In the genomic region with DNA sequence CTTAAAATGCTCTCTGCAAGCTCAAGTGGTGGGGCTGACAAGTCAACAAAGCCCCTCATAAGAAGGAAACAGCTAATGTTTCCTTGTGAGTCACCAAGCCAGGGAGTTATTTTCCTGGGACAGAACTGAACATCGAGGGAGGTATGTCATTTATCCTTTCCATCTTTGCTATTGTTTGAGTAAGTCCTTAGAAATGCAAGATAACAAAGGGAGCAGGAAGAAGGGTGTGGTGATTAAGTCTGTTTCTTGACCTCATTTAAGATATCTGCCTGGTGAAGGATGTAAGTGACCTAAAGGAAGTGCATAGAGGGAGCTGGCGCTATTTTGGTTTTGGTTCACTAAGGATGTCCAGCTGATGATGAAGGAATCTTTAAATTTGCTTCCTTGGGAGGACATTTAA, we compare ENCODE assay signal across 17 cellular contexts. TPM values are rescaled to one million over a fixed set of nuclear protein-coding genes. Genes with fewer than 3 reads are reported as not detected.
DNase-seq lines count a peak whose midpoint lies in the region; ATAC-seq and TF ChIP-seq lines count a peak whose summit lies in the region.
"Had no signal": no experiment of that assay in that cellular context is flagged by ENCODE, and none has a peak within 500 bp of the region (broad histone marks: within the 10 kb centered on the region; RNA-seq: fewer than 3 reads in every experiment).

No MANE protein-coding gene starts in this region.

- DNase-seq in SK-N-SH: no peak
- peak; percentile 37 to 67 for DNase-seq in SJSA1 (ENCODE audit: low read depth in 1 of 2, low spot score in 2 of 2)
- DNase-seq in trophoblast cell: peak; percentile 8 to 64
- no peak for DNase-seq in HAP-1 (ENCODE audit: low spot score in 2 of 2)
- DNase-seq in inferior parietal cortex (ENCODE audit: extremely low spot score): no peak
- DNase-seq: activated CD4-positive, alpha-beta T cell treated with anti-CD3 and anti-CD28 coated beads for 1 hour; activated naive CD4-positive, alpha-beta T cell treated with anti-CD3 and anti-CD28 coated beads, Interleukin-2, amount 10 ng/mL, durations not matched to agents 7 days and 5 days; GOT3; NCI-H1048; stimulated activated naive CD4-positive, alpha-beta T cell; T-helper 17 cell had no signal

- no peaks in the 10 kb centered on the region for H3K27me3 ChIP-seq in SK-N-SH (ENCODE audit: insufficient read depth)
- H3K27me3 ChIP-seq in SJSA1 (replicated peaks): no peaks in the 10 kb centered on the region
- H3K27me3 ChIP-seq in trophoblast cell (ENCODE audit: insufficient read depth, low read length): no peaks in the 10 kb centered on the region
- H3K27me3 ChIP-seq in HAP-1 (ENCODE audit: low read depth): no peaks in the 10 kb centered on the region

- no peaks in the 10 kb centered on the region for H3K36me3 ChIP-seq in SK-N-SH (replicated peaks in 1 of 2; ENCODE audit: control insufficient read depth in 1 of 2, insufficient read depth in 2 of 2, low read length in 1 of 2)
- H3K36me3 ChIP-seq in SJSA1: peaks cover 7% of the 10 kb centered on the region
- peaks cover 0 to 2% of the 10 kb centered on the region in 2 experiments for H3K36me3 ChIP-seq in trophoblast cell (ENCODE audit: control insufficient read depth in 1 of 2, insufficient read depth in 2 of 2, low read length in 2 of 2)
- no peaks in the 10 kb centered on the region for H3K36me3 ChIP-seq in HAP-1 (replicated peaks)

- no peaks in the 10 kb centered on the region for H3K9me2 ChIP-seq in SK-N-SH

- POLR2A ChIA-PET in SK-N-SH (lab: Yijun Ruan, JAX): no interaction called here

- peak overlapping the region in 1 of 2 experiments; percentile 24; a peak in 2 of 4 replicates for H3K27ac ChIP-seq in SK-N-SH (ENCODE audit: low read depth in 2 of 2, low read length in 1 of 2)
- H3K27ac ChIP-seq in SJSA1: peak overlapping the region; percentile 79
- no peak overlapping the region for H3K27ac ChIP-seq in trophoblast cell (ENCODE audit: low read depth, low read length)
- H3K27ac ChIP-seq: 22Rv1, C4-2B, parathyroid adenoma had no signal

- no peak overlapping the region for H4K91ac ChIP-seq in trophoblast cell (ENCODE audit: low read depth, low read length)

- no peak overlapping the region for H2BK12ac ChIP-seq in trophoblast cell (ENCODE audit: low read length)

- H2BK5ac ChIP-seq in trophoblast cell (ENCODE audit: low read depth, low read length, poor library complexity): no peak overlapping the region

- no peaks in the 10 kb centered on the region for H4K20me1 ChIP-seq in SK-N-SH (ENCODE audit: insufficient read depth)

- H3K9me3 ChIP-seq in SK-N-SH: no peaks in the 10 kb centered on the region
- H3K9me3 ChIP-seq in SJSA1 (replicated peaks): no peaks in the 10 kb centered on the region
- no peaks in the 10 kb centered on the region for H3K9me3 ChIP-seq in trophoblast cell (ENCODE audit: insufficient read depth, low read depth, low read length)
- H3K9me3 ChIP-seq in HAP-1: no peaks in the 10 kb centered on the region

- H3K4me3 ChIP-seq in SK-N-SH (ENCODE audit: low read depth in 2 of 2, low read length in 1 of 2) (no peak overlapping the region), SJSA1 (no peak overlapping the region), trophoblast cell (ENCODE audit: low read depth, low read length) (no peak overlapping the region), HAP-1 (no peak overlapping the region)

- no peak overlapping the region for H3K18ac ChIP-seq in trophoblast cell (ENCODE audit: low read length)

- H2AFZ ChIP-seq in SK-N-SH (ENCODE audit: low read depth) (no peak overlapping the region), trophoblast cell (ENCODE audit: insufficient read depth, low read length, poor library complexity) (no peak overlapping the region)
- H2AFZ ChIP-seq: parathyroid adenoma had no signal

- no peak overlapping the region for H2BK120ac ChIP-seq in trophoblast cell (ENCODE audit: insufficient read depth, low read length, poor library complexity)

- no peak overlapping the region for H3K4ac ChIP-seq in trophoblast cell (ENCODE audit: low read depth, low read length)

- in situ Hi-C loops in HAP-1 (cut with MboI; ENCODE audit: low sequenced_read_pairs): no loop called here

- H3K79me2 ChIP-seq in SK-N-SH (ENCODE audit: insufficient read depth): no peaks in the 10 kb centered on the region
- H3K79me2 ChIP-seq in trophoblast cell (ENCODE audit: control insufficient read depth, insufficient read depth, low read length, poor library complexity): no peaks in the 10 kb centered on the region
- H3K79me2 ChIP-seq: parathyroid adenoma had no signal

- TF ChIP-seq RAD21 in SK-N-SH (IDR thresholded peaks at IDR 0.05; ENCODE audit: low read length): no peak

- WGBS in SK-N-SH (ENCODE audit: low lambda C conversion rate): 20% methylated on average over 2 of the region's 2 CpGs
- no CpG with 5 or more reads among the region's 2 CpGs for WGBS in trophoblast cell (ENCODE audit: extremely low coverage, insufficient coverage, insufficient read length)

- CTCF ChIA-PET in SK-N-SH (lab: Yijun Ruan, JAX): no interaction called here

- no peaks in the 10 kb centered on the region for H3F3A ChIP-seq in SK-N-SH (replicated peaks; ENCODE audit: insufficient read depth)

- H3K4me1 ChIP-seq in SK-N-SH (ENCODE audit: control insufficient read depth in 1 of 2, insufficient read depth in 2 of 2, low read depth in 1 of 2, low read length in 1 of 2) (no peaks in the 10 kb centered on the region), SJSA1 (replicated peaks) (peaks cover 17% of the 10 kb centered on the region), trophoblast cell (ENCODE audit: control insufficient read depth in 1 of 2, insufficient read depth in 2 of 2, low read length in 2 of 2) (no peaks in the 10 kb centered on the region), HAP-1 (peaks cover 2% of the 10 kb centered on the region; the same call in 1 of the 2 replicates)
- H3K4me1 ChIP-seq: parathyroid adenoma had no signal

- no peak overlapping the region for H3K23ac ChIP-seq in trophoblast cell (ENCODE audit: low read length)

- H2AK5ac ChIP-seq in trophoblast cell (ENCODE audit: low read length): no peak overlapping the region

- H4K12ac ChIP-seq in trophoblast cell (ENCODE audit: low read depth, low read length): no peak overlapping the region

- no peak overlapping the region for H3K4me2 ChIP-seq in SK-N-SH
- no peak overlapping the region for H3K4me2 ChIP-seq in trophoblast cell (ENCODE audit: low read length)

- no peak for TF ChIP-seq EP300 in SK-N-SH (IDR thresholded peaks at IDR 0.05; ENCODE audit: borderline replicate concordance in 1 of 2, low read depth in 1 of 2, low read length in 1 of 2)

- H3K79me1 ChIP-seq in trophoblast cell (ENCODE audit: low read length): no peaks in the 10 kb centered on the region

- ATAC-seq in SK-N-SH treated with all-trans-retinoic acid at 6 μM for 48 hours (no peak), esophagus mucosa (peak; percentile 52), HG03354 (IDR thresholded peaks at IDR 0.05; ENCODE audit: poor library complexity, severe bottlenecking, unreplicated experiment) (no peak)
- ATAC-seq: T-helper 17 cell had no signal

- H3K14ac ChIP-seq in trophoblast cell (ENCODE audit: low read length): no peak overlapping the region

- no peak overlapping the region for H4K8ac ChIP-seq in trophoblast cell (ENCODE audit: low read depth, low read length)

- H3K9ac ChIP-seq in SK-N-SH (no peak overlapping the region), trophoblast cell (ENCODE audit: low read length) (no peak overlapping the region)
- H3K9ac ChIP-seq: parathyroid adenoma had no signal

- no peak for TF ChIP-seq CTCF in SK-N-SH (IDR thresholded peaks at IDR 0.05)

TF ChIP-seq in SK-N-SH, 30 proteins besides CTCF, POLR2A, EP300 and RAD21:
- TF ChIP-seq JUND (IDR thresholded peaks at IDR 0.05) (0 out of 2 replicates have a peak, but pooled peaks have one; percentile 12), SMC3 (IDR thresholded peaks at IDR 0.05; ENCODE audit: low read depth, low read length) (no peak), MEF2A (IDR thresholded peaks at IDR 0.05; ENCODE audit: borderline replicate concordance, low read depth) (no peak)

TF ChIP-seq in SK-N-SH treated with all-trans-retinoic acid at 6 μM for 48 hours, 23 proteins besides CTCF, POLR2A, EP300 and RAD21:
- TF ChIP-seq ZC3H10 (CRISPR knock-in tag; IDR thresholded peaks at IDR 0.05) (no peak), ZFP3 (CRISPR knock-in tag; IDR thresholded peaks at IDR 0.05) (no peak), PPARA (CRISPR knock-in tag; IDR thresholded peaks at IDR 0.05; ENCODE audit: borderline replicate concordance) (no peak), RARB (CRISPR knock-in tag; IDR thresholded peaks at IDR 0.05) (no peak)

RNA-seq across cellular contexts. Expression of a gene that starts 39.9 kb away (rescaled TPM):
- polyA plus RNA-seq in SK-N-SH (2012; rRNA removed): 4.1 and 5.0 TPM in 2 replicates
- polyA plus RNA-seq in SK-N-SH (2012; cell fraction: cytosol; rRNA removed): 6.1 and 7.2 TPM in 2 replicates
- 2.6 and 6.6 TPM in 2 replicates for polyA plus RNA-seq in SK-N-SH (2012; cell fraction: nucleus; rRNA removed)
- total RNA-seq in SJSA1 (2014; rRNA removed; shearing (Covaris generic)): 16.6 and 17.0 TPM in 2 replicates
- total RNA-seq in esophagus mucosa: 7.8 TPM
- polyA plus RNA-seq in trophoblast cell (2013): 12.6 and 14.3 TPM in 2 replicates

RNA-seq across cellular contexts. Expression of a gene that starts 40.1 kb away (rescaled TPM):
- polyA plus RNA-seq in SK-N-SH (2012; rRNA removed): 53.0 and 69.3 TPM in 2 replicates
- 73.0 and 85.4 TPM in 2 replicates for polyA plus RNA-seq in SK-N-SH (2012; cell fraction: cytosol; rRNA removed)
- polyA plus RNA-seq in SK-N-SH (2012; cell fraction: nucleus; rRNA removed): 18.8 and 32.5 TPM in 2 replicates
- 110 and 143 TPM in 2 replicates for total RNA-seq in SJSA1 (2014; rRNA removed; shearing (Covaris generic))
- total RNA-seq in esophagus mucosa: 28.6 TPM
- 33.9 and 34.9 TPM in 2 replicates for polyA plus RNA-seq in trophoblast cell (2013)

Comparison
In these comparisons a context has a peak if more than half of its experiments do, and no peak if none do; other contexts are left out.
1. DNase-seq: peak in SJSA1 (2 of 2) and trophoblast cell (2 of 2); none in SK-N-SH (single experiment), HAP-1 (0 of 2) and inferior parietal cortex (single experiment).